8 cellular contexts compared by ENCODE assay signal in genomic region chr12:118189761-118190181, GRCh38. TPM values are rescaled to one million over a fixed set of nuclear protein-coding genes. Genes with fewer than 3 reads are reported as not detected.
DNase-seq lines count a peak whose midpoint lies in the region; ATAC-seq and TF ChIP-seq lines count a peak whose summit lies in the region.

No MANE protein-coding gene starts in this region.

- CTCF ChIA-PET in AG04449 (lab: Yijun Ruan, JAX), result interaction anchor here (0.9 to 5.2 kb wide), 3 partner anchors 8 to 186 kb away, joined by 4 to 74 read pairs (median 24); partner anchors contain the start of gene SUDS3

- H3K9me3 ChIP-seq in esophagus squamous epithelium, result no peaks in the 10 kb centered on the region

- peak overlapping the region; percentile 40 to 82 (median 80) for H3K27ac ChIP-seq in esophagus squamous epithelium

- POLR2A ChIA-PET in AG04449 (lab: Yijun Ruan, JAX), result interaction anchor here (1.4 kb wide), 1 partner anchor 186 kb away, joined by 4 read pairs; the partner anchor contains the start of gene SUDS3

- peaks cover 0 to 19% (median 0%) of the 10 kb centered on the region in 3 donors for H3K36me3 ChIP-seq in esophagus squamous epithelium

- DNase-seq in AG04449 (ENCODE audit: low read depth, low spot score), result peak; percentile 19
- peak; percentile 74 for DNase-seq in NCI-H526 treated with DMSO at 0.1 percent for 48 hours (lab: John Stamatoyannopoulos, UW)
- no peak for DNase-seq in esophagus squamous epithelium (lab: John Stamatoyannopoulos, UW)
- DNase-seq in myocyte (ENCODE audit: low read depth), result peak; percentile 54
- DNase-seq in GM20000 (ENCODE audit: low spot score), result no peak
- DNase-seq in T-helper 1 cell, result no peak

- intact Hi-C loops in esophagus squamous epithelium (cut with DNase I), result no loop called here

- TF ChIP-seq POLR2A in esophagus squamous epithelium (IDR thresholded peaks at IDR 0.05), result no peak

- peak overlapping the region; percentile 64 for H3K4me3 ChIP-seq in AG04449 (ENCODE audit: low read depth, low read length)
- H3K4me3 ChIP-seq in esophagus squamous epithelium, result peak overlapping the region; percentile 0 to 56 (median 28)

- 21 to 26% methylated on average over 11 to 12 of the region's 13 CpGs for WGBS in esophagus squamous epithelium, 2 donors

- no peaks in the 10 kb centered on the region for H3K27me3 ChIP-seq in esophagus squamous epithelium

- H3K4me1 ChIP-seq in esophagus squamous epithelium, result peaks cover 0 to 49% (median 15%) of the 10 kb centered on the region in 3 donors

- TF ChIP-seq CTCF in AG04449 (IDR thresholded peaks at IDR 0.05; ENCODE audit: insufficient read depth, low read length, missing control alignments), result no peak
- no peak for TF ChIP-seq CTCF in esophagus squamous epithelium (IDR thresholded peaks at IDR 0.05)
- no peak for TF ChIP-seq CTCF in GM20000 (IDR thresholded peaks at IDR 0.05; ENCODE audit: extremely low read depth, missing control alignments)

- ATAC-seq in HG02571 (IDR thresholded peaks at IDR 0.05; ENCODE audit: unreplicated experiment) (no peak), GM21367 (IDR thresholded peaks at IDR 0.05; ENCODE audit: unreplicated experiment) (no peak)

RNA-seq across cellular contexts. Expression of gene PEBP1, which starts 53.8 kb away (rescaled TPM):
- total RNA-seq in esophagus squamous epithelium (100 to 1,000 TPM; 166 to 237 (median 192) TPM), myocyte (315 and 316 TPM in 2 replicates)
- 263 TPM for polyA plus RNA-seq in myocyte (2012)

Comparison
In these comparisons a context has a peak if more than half of its experiments do, and no peak if none do; other contexts are left out.
1. DNase-seq: peak in AG04449 (single experiment), NCI-H526 treated with DMSO at 0.1 percent for 48 hours (single experiment) and myocyte (single experiment); none in esophagus squamous epithelium (single experiment), GM20000 (single experiment) and T-helper 1 cell (0 of 5).